ENCODE assay signal across 3 cellular contexts in genomic region chr7:120802751-120803150, GRCh38.
TF ChIP-seq lines count a peak whose summit lies in the region.

No MANE protein-coding gene starts in this region.

TF ChIP-seq in liver, 16 proteins besides CTCF, POLR2A, EP300 and RAD21:
- TF ChIP-seq YY1 (IDR thresholded peaks at IDR 0.05) (no peak), NR2F2 (IDR thresholded peaks at IDR 0.05) (peak; percentile 12)

TF ChIP-seq in HepG2, 621 proteins besides CTCF, POLR2A, EP300 and RAD21:
- no peak for TF ChIP-seq BATF2 (CRISPR knock-in tag; IDR thresholded peaks at IDR 0.05)
- no peak for TF ChIP-seq ZNF282 (IDR thresholded peaks at IDR 0.05; ENCODE audit: partially characterized antibody)
- no peak for TF ChIP-seq ZFAT (CRISPR knock-in tag; conservative IDR thresholded peaks at IDR 0.05)
- TF ChIP-seq ZBTB14 (CRISPR knock-in tag; IDR thresholded peaks at IDR 0.05): no peak
- TF ChIP-seq MATR3 (CRISPR knock-in tag; IDR thresholded peaks at IDR 0.05): no peak
- TF ChIP-seq ADNP (CRISPR knock-in tag; IDR thresholded peaks at IDR 0.05): no peak

TF ChIP-seq in K562, 482 proteins besides CTCF, POLR2A, EP300 and RAD21:
- TF ChIP-seq ARID2 (IDR thresholded peaks at IDR 0.05) (no peak), PKNOX1 (IDR thresholded peaks at IDR 0.05) (peak; percentile 10; the same call in 1 of the 2 replicates), MEIS2 (IDR thresholded peaks at IDR 0.05; ENCODE audit: partially characterized antibody) (peak; percentile 58), HMG20A (CRISPR knock-in tag; conservative IDR thresholded peaks at IDR 0.05) (0 out of 2 replicates have a peak, but pooled peaks have one; percentile 39)
- TF ChIP-seq, protein P1, sequence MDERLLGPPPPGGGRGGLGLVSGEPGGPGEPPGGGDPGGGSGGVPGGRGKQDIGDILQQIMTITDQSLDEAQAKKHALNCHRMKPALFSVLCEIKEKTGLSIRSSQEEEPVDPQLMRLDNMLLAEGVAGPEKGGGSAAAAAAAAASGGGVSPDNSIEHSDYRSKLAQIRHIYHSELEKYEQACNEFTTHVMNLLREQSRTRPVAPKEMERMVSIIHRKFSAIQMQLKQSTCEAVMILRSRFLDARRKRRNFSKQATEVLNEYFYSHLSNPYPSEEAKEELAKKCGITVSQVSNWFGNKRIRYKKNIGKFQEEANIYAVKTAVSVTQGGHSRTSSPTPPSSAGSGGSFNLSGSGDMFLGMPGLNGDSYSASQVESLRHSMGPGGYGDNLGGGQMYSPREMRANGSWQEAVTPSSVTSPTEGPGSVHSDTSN (CRISPR knock-in tag; IDR thresholded peaks at IDR 0.05; ENCODE audit: low read depth): no peak
- TF ChIP-seq, protein P1 (tag; conservative IDR thresholded peaks at IDR 0.05; ENCODE audit: low read depth): peak; percentile 72
TF ChIP-seq in K562: peak in this region for 4.
